34 cellular contexts compared by ENCODE assay signal in genomic region chr9:89842267-89842768, GRCh38.
DNase-seq lines count a peak whose midpoint lies in the region; ATAC-seq and TF ChIP-seq lines count a peak whose summit lies in the region.
"Had no signal": no experiment of that assay in that cellular context is flagged by ENCODE, and none has a peak within 500 bp of the region (broad histone marks: within the 10 kb centered on the region; RNA-seq: fewer than 3 reads in every experiment).

No MANE protein-coding gene starts in this region.

- WGBS in lung, 2 donors = 60 to 83% methylated on average over 8 of the region's 8 CpGs
- 56 to 77% methylated on average over 7 to 8 of the region's 8 CpGs for WGBS in testis, 2 donors

- H3K36me3 ChIP-seq in duodenal mucosa (ENCODE audit: control insufficient read depth in 1 of 2, insufficient read depth in 2 of 2, low read length in 2 of 2) = no peaks in the 10 kb centered on the region
- H3K36me3 ChIP-seq in lung (ENCODE audit: control insufficient read depth in 2 of 2, insufficient read depth in 2 of 2, low read length in 2 of 2) = no peaks in the 10 kb centered on the region
- H3K36me3 ChIP-seq in testis (ENCODE audit: low read depth, missing control alignments) = no peaks in the 10 kb centered on the region
- H3K36me3 ChIP-seq: adrenal gland, brain microvascular endothelial cell, ovary, SJCRH30 had no signal

- H3K4me1 ChIP-seq in duodenal mucosa (ENCODE audit: control insufficient read depth in 1 of 2, insufficient read depth in 2 of 2, low read length in 2 of 2) (peaks cover 6 to 20% of the 10 kb centered on the region in 2 donors), lung (ENCODE audit: control insufficient read depth in 2 of 2, insufficient read depth in 2 of 2, low read length in 2 of 2) (peaks cover 0 to 24% of the 10 kb centered on the region in 2 donors), testis (peaks cover 16% of the 10 kb centered on the region)
- H3K4me1 ChIP-seq: SJCRH30 had no signal

- ATAC-seq in lung (ENCODE audit: insufficient read depth, low FRiP score) = no peak
- ATAC-seq in HG02981 (IDR thresholded peaks at IDR 0.05; ENCODE audit: unreplicated experiment) = no peak
- ATAC-seq: activated CD4-positive, CD25-positive, alpha-beta regulatory T cell treated with anti-CD3 and anti-CD28 coated beads, Interleukin-2, amount 50 U/mL, for 24 hours; CD8-positive, alpha-beta T cell; effector memory CD8-positive, alpha-beta T cell; esophagus mucosa; GM23338; Panc1; sciatic nerve; stimulated activated naive CD8-positive, alpha-beta T cell treated with anti-CD3 and anti-CD28 coated beads, Interleukin-15, amount 100 ng/mL, for 72 hours had no signal

- TF ChIP-seq CTCF in lung (IDR thresholded peaks at IDR 0.05; ENCODE audit: control extremely low read depth, extremely low read depth) = no peak
- no peak for TF ChIP-seq CTCF in testis (IDR thresholded peaks at IDR 0.05)

- peak overlapping the region; percentile 43 for H3K27ac ChIP-seq in duodenal mucosa (ENCODE audit: low read depth, low read length)
- H3K27ac ChIP-seq in lung (ENCODE audit: low read depth in 1 of 2, low read length in 1 of 2) = peak overlapping the region in 1 of 2 donors; percentile 48
- H3K27ac ChIP-seq in testis = no peak overlapping the region
- H3K27ac ChIP-seq: adrenal gland, brain microvascular endothelial cell, KMS-11, ovary, SJCRH30 had no signal

- no peaks in the 10 kb centered on the region for H3K27me3 ChIP-seq in duodenal mucosa (ENCODE audit: control insufficient read depth in 1 of 2, insufficient read depth in 2 of 2, low read length in 2 of 2)
- H3K27me3 ChIP-seq in lung (ENCODE audit: control insufficient read depth, insufficient read depth) = no peaks in the 10 kb centered on the region
- H3K27me3 ChIP-seq in testis = no peaks in the 10 kb centered on the region
- H3K27me3 ChIP-seq: adrenal gland, brain microvascular endothelial cell, ovary, SJCRH30 had no signal

- H3K9me3 ChIP-seq in duodenal mucosa (ENCODE audit: control insufficient read depth in 1 of 2, low read length in 2 of 2) (no peaks in the 10 kb centered on the region), lung (ENCODE audit: control insufficient read depth in 2 of 2, insufficient read depth in 1 of 2, low read length in 1 of 2) (no peaks in the 10 kb centered on the region), testis (no peaks in the 10 kb centered on the region)
- H3K9me3 ChIP-seq: adrenal gland, ovary had no signal

- no peak for TF ChIP-seq POLR2A in testis (IDR thresholded peaks at IDR 0.05)

- DNase-seq in NCI-H510A treated with DMSO at 0.1 percent for 48 hours (lab: John Stamatoyannopoulos, UW) = peak; percentile 63
- DNase-seq in NCI-H510A (lab: John Stamatoyannopoulos, UW) = no peak
- DNase-seq in lung (ENCODE audit: low spot score) = peak; percentile 50
- peak; percentile 21 for DNase-seq in testis
- no peak for DNase-seq in NCI-H2171 treated with DMSO at 0.1 percent for 48 hours (lab: John Stamatoyannopoulos, UW)
- DNase-seq in AG20443 (ENCODE audit: low spot score) = no peak
- DNase-seq: 8988T; activated naive CD4-positive, alpha-beta T cell; activated T-cell treated with anti-CD3 and anti-CD28 coated beads, Interleukin-2, amount 50 U/mL, for 48 hours; AML-193; brain microvascular endothelial cell; CD8-positive, alpha-beta T cell; DMS79; effector memory CD8-positive, alpha-beta T cell; foreskin melanocyte; hippocampal formation; immature natural killer cell; naive B cell; NCI-H524 treated with DMSO at 0.1 percent for 48 hours; ovary; SJCRH30; stimulated activated CD4-positive, alpha-beta T cell treated with anti-CD3 and anti-CD28 coated beads, Interleukin-15, amount 100 ng/mL, for 24 hours; stimulated activated naive CD8-positive, alpha-beta T cell treated with anti-CD3 and anti-CD28 coated beads, Interleukin-15, amount 100 ng/mL, for 72 hours; T-helper 1 cell; trophoblast cell had no signal

- intact Hi-C loops in testis (cut with DNase I; ENCODE audit: low total_unique reads) = no loop called here

- no peak overlapping the region for H3K9ac ChIP-seq in duodenal mucosa (ENCODE audit: low read depth in 1 of 2, low read length in 2 of 2)
- H3K9ac ChIP-seq: KMS-11 had no signal

- H3K4me3 ChIP-seq in duodenal mucosa (ENCODE audit: low read depth in 1 of 2, low read length in 2 of 2) = peak overlapping the region; percentile 34 to 46
- no peak overlapping the region for H3K4me3 ChIP-seq in lung
- no peak overlapping the region for H3K4me3 ChIP-seq in testis
- H3K4me3 ChIP-seq: adrenal gland, GM23338, ovary, SJCRH30 had no signal

Comparison
In these comparisons a context has a peak if more than half of its experiments do, and no peak if none do; other contexts are left out.
1. DNase-seq: peak in NCI-H510A treated with DMSO at 0.1 percent for 48 hours (single experiment), lung (single experiment) and testis (single experiment); none in NCI-H510A (single experiment), NCI-H2171 treated with DMSO at 0.1 percent for 48 hours (single experiment) and AG20443 (single experiment).
2. H3K4me3 ChIP-seq: peak in duodenal mucosa (2 of 2); none in lung (single experiment) and testis (0 of 2).